Comparison of ENCODE assay signal across 8 cellular contexts in the genomic region with DNA sequence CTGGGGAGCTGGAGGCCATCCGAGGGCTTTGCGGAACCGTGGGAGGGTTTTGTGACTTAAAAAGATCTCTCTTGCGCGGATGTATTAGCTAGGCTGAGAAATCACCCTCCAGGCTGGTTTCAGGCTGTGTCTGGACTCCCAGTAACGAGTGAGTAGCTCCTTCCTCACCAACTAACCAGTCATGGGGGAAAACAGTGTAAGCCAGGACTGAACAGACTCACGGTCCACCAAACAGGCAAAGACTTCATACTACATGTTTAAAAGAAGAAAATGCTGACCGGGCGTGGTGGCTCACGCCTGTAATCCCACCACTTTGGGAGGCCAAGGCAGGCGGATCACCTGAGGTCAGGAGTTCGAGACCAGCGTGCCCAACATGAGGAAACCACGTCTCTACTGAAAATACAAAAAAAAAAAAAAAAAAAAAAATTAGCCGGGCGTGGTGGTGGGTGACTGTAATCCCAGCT. TPM values are rescaled to one million over a fixed set of nuclear protein-coding genes. Genes with fewer than 3 reads are reported as not detected.
A peak's percentile ranks its signal among the peaks of the same experiment; 100 is the strongest.
DNase-seq lines count a peak whose midpoint lies in the region; ATAC-seq, FAIRE-seq and TF ChIP-seq lines count a peak whose summit lies in the region.

No MANE protein-coding gene starts in this region.

- DNase-seq in GM12892 (ENCODE audit: insufficient read length) (no peak), T-helper 17 cell (no peak), fibroblast of villous mesenchyme (ENCODE audit: low read depth) (peak; percentile 68), renal cortical epithelial cell (ENCODE audit: low read depth) (peak; percentile 45), KG1 (lab: John Stamatoyannopoulos, UW) (no peak), midbrain (lab: John Stamatoyannopoulos, UW) (no peak)

- no peak for TF ChIP-seq CTCF in fibroblast of villous mesenchyme (IDR thresholded peaks at IDR 0.05; ENCODE audit: insufficient read depth, low read depth, low read length)

- no peaks in the 10 kb centered on the region for H3K36me3 Mint-ChIP-seq in T-helper 17 cell (ENCODE audit: low read depth)

- peak overlapping the region; percentile 97 for H3K4me3 Mint-ChIP-seq in T-helper 17 cell

- H3K4me1 Mint-ChIP-seq in T-helper 17 cell: peaks cover 37% of the 10 kb centered on the region

- H3K27ac Mint-ChIP-seq in T-helper 17 cell: peak overlapping the region; percentile 98

- TF ChIP-seq POLR2A in GM12892 (IDR thresholded peaks at IDR 0.05; ENCODE audit: low read depth, low read length): no peak

- peak; percentile 14 for FAIRE-seq in GM12892 (lab: Jason Lieb, UNC)

- peak overlapping the region; percentile 97 for H3K4me3 ChIP-seq in fibroblast of villous mesenchyme (ENCODE audit: low read depth, low read length)

- H3K9me3 ChIP-seq in T-helper 17 cell (ENCODE audit: control insufficient read depth, low read length, poor library complexity, severe bottlenecking): no peaks in the 10 kb centered on the region

- no peaks in the 10 kb centered on the region for H3K27me3 Mint-ChIP-seq in T-helper 17 cell

- ATAC-seq in T-helper 17 cell (no peak), HG02840 (IDR thresholded peaks at IDR 0.05; ENCODE audit: low FRiP score, unreplicated experiment) (no peak), HG02870 (IDR thresholded peaks at IDR 0.05; ENCODE audit: unreplicated experiment) (no peak)

RNA-seq across cellular contexts. Expression of a gene that starts 0.8 kb away (rescaled TPM):
- polyA plus RNA-seq in GM12892 (2012; ENCODE audit: missing spikeins): 13.9 TPM
- 100 to 1,000 TPM in 1 of 2 donors, 10 to 100 TPM in 1; 87.6 to 112 TPM for total RNA-seq in T-helper 17 cell
- 40.2 and 59.6 TPM in 2 replicates for total RNA-seq in fibroblast of villous mesenchyme
- total RNA-seq in renal cortical epithelial cell: 17.6 and 18.4 TPM in 2 replicates

Comparison
In these comparisons a context has a peak if more than half of its experiments do, and no peak if none do; other contexts are left out.
1. DNase-seq: peak in fibroblast of villous mesenchyme (single experiment) and renal cortical epithelial cell (single experiment); none in GM12892 (single experiment), T-helper 17 cell (0 of 3), KG1 (single experiment) and midbrain (single experiment).